In genomic region chr11:70420496-70420895, GRCh38 we compare ENCODE assay signal across 27 cellular contexts.
"Had no signal": no experiment of that assay in that cellular context is flagged by ENCODE, and none has a peak within 500 bp of the region (broad histone marks: within the 10 kb centered on the region; RNA-seq: fewer than 3 reads in every experiment).

No MANE protein-coding gene starts in this region.

- FAIRE-seq: colon had no signal

- H3K9me3 ChIP-seq: gastroesophageal sphincter, lower lobe of right lung, right atrium auricular region, sigmoid colon, spleen, suprapubic skin, transverse colon, upper lobe of right lung, uterus had no signal

- DNase-seq: dorsolateral prefrontal cortex; effector CD4-positive, alpha-beta T cell; foreskin fibroblast; glutamatergic neuron; islet precursor cell; left ventricle myocardium superior; lower lobe of right lung; natural killer cell; occipital lobe; sigmoid colon; spleen; stimulated activated CD4-positive, alpha-beta T cell treated with anti-CD3 and anti-CD28 coated beads, Interleukin-1b, Interleukin-23, amount 100 ng/mL, for 48 hours; stimulated activated CD4-positive, alpha-beta T cell treated with anti-CD3 and anti-CD28 coated beads, Interleukin-4, amount 100 ng/mL, for 1 hour; stimulated activated CD8-positive, alpha-beta memory T cell treated with anti-CD3 and anti-CD28 coated beads, Interleukin-4, amount 100 ng/mL, for 48 hours; stimulated activated naive CD4-positive, alpha-beta T cell; stimulated activated naive CD8-positive, alpha-beta T cell treated with anti-CD3 and anti-CD28 coated beads, Interleukin-15, amount 100 ng/mL, for 72 hours; transverse colon; upper lobe of right lung; uterus had no signal

- H3K9ac ChIP-seq: parathyroid adenoma had no signal

- H2AFZ ChIP-seq: parathyroid adenoma had no signal

- H3K4me1 ChIP-seq: gastroesophageal sphincter, lower lobe of right lung, parathyroid adenoma, right atrium auricular region, sigmoid colon, transverse colon, upper lobe of right lung, uterus had no signal

- H3K4me3 Mint-ChIP-seq: immature natural killer cell; natural killer cell; stimulated activated naive CD8-positive, alpha-beta T cell treated with anti-CD3 and anti-CD28 coated beads, Interleukin-15, amount 100 ng/mL, for 72 hours had no signal

- H3K27ac ChIP-seq: epithelial cell of prostate, gastroesophageal sphincter, lower lobe of right lung, parathyroid adenoma, right atrium auricular region, sigmoid colon, spleen, suprapubic skin, transverse colon, upper lobe of right lung, uterus had no signal

- H3K36me3 ChIP-seq: uterus had no signal

- H3K4me3 ChIP-seq: dorsolateral prefrontal cortex, gastroesophageal sphincter, lower lobe of right lung, right atrium auricular region, sigmoid colon, spleen, suprapubic skin, transverse colon, upper lobe of right lung, uterus had no signal

- H3K36me3 Mint-ChIP-seq: natural killer cell had no signal

- H3K27me3 Mint-ChIP-seq: progenitor cell of endocrine pancreas had no signal

- H3K9me3 Mint-ChIP-seq: natural killer cell; stimulated activated naive CD8-positive, alpha-beta T cell treated with anti-CD3 and anti-CD28 coated beads, Interleukin-15, amount 100 ng/mL, for 72 hours had no signal

- H3K27me3 ChIP-seq: dorsolateral prefrontal cortex, gastroesophageal sphincter, right atrium auricular region, sigmoid colon, suprapubic skin, transverse colon, upper lobe of right lung, uterus had no signal

- H3K27ac Mint-ChIP-seq: immature natural killer cell; natural killer cell; progenitor cell of endocrine pancreas; stimulated activated naive CD8-positive, alpha-beta T cell treated with anti-CD3 and anti-CD28 coated beads, Interleukin-15, amount 100 ng/mL, for 72 hours had no signal

- H3K79me2 ChIP-seq: parathyroid adenoma had no signal
